8 cellular contexts compared by ENCODE assay signal in the genomic region with DNA sequence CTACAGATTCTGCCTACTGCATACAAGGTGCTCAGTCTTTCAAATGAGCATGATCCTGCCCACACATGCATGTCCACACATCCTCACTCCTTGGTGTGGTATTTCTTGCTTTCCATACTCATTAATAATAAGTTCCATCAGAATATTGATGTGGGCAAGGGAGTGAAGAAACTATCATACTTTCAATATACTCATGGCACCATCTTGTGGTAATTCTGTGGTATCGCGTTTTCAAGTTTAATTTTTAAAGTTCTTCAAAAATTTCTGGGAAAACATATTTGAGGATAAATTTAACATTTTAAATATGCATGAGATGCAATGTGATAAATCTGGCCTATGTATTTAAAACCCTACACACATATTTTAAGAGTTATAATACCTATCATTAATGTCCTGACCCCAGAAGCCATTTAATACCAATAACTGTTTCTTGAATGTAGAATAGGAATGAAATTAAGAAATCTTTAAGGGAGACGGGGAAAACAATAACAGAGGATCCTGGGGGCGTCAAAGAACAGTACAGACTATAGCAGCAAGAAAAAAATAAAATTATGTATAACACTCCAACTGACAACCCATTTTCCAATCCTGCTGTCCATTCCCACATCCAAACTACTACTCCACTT.
A peak's percentile ranks its signal among the peaks of the same experiment; 100 is the strongest.
DNase-seq lines count a peak whose midpoint lies in the region; ATAC-seq and TF ChIP-seq lines count a peak whose summit lies in the region.

No MANE protein-coding gene starts in this region.

- H3K79me2 ChIP-seq in GM23338 (replicated peaks; ENCODE audit: insufficient read depth) (no peaks in the 10 kb centered on the region), neural cell (replicated peaks; ENCODE audit: insufficient read depth, low read length) (no peaks in the 10 kb centered on the region)

- H3K27me3 Mint-ChIP-seq in GM23338 (ENCODE audit: insufficient read depth, low read depth, poor library complexity) = no peaks in the 10 kb centered on the region

- no peaks in the 10 kb centered on the region for H3K36me3 ChIP-seq in GM23338 (ENCODE audit: insufficient read depth)
- H3K36me3 ChIP-seq in colonic mucosa = no peaks in the 10 kb centered on the region
- no peaks in the 10 kb centered on the region for H3K36me3 ChIP-seq in neural cell (ENCODE audit: insufficient read depth, low read length)

- H3K9ac ChIP-seq in colonic mucosa (ENCODE audit: low read depth in 2 of 2, low read length in 2 of 2) = no peak overlapping the region
- no peak overlapping the region for H3K9ac ChIP-seq in neural cell (ENCODE audit: low read length)

- no peak for TF ChIP-seq EP300 in neural cell (conservative IDR thresholded peaks at IDR 0.05; ENCODE audit: poor library complexity, severe bottlenecking)

- no peak overlapping the region for H3K27ac Mint-ChIP-seq in GM23338

- no peak overlapping the region for H3K4me3 Mint-ChIP-seq in GM23338

- ATAC-seq in GM23338 (no peak), GM18505 (IDR thresholded peaks at IDR 0.05; ENCODE audit: unreplicated experiment) (no peak), HG03457 (IDR thresholded peaks at IDR 0.05; ENCODE audit: unreplicated experiment) (no peak)

- H3K9me3 ChIP-seq in colonic mucosa (no peaks in the 10 kb centered on the region), neural cell (ENCODE audit: low read length) (no peaks in the 10 kb centered on the region)

- TF ChIP-seq CTCF in C4-2B (conservative IDR thresholded peaks at IDR 0.05) = peak; percentile 73
- peak; percentile 65 to 91 for TF ChIP-seq CTCF in GM23338 (conservative IDR thresholded peaks at IDR 0.05; ENCODE audit: low read depth in 2 of 2)
- TF ChIP-seq CTCF in colonic mucosa (IDR thresholded peaks at IDR 0.05) = peak; percentile 31
- TF ChIP-seq CTCF in neural cell (IDR thresholded peaks at IDR 0.05; ENCODE audit: poor library complexity, severe bottlenecking) = peak; percentile 88

- H3K9me2 ChIP-seq in GM23338 (ENCODE audit: insufficient read depth) = no peaks in the 10 kb centered on the region
- no peaks in the 10 kb centered on the region for H3K9me2 ChIP-seq in neural cell (ENCODE audit: insufficient read depth, low read length)

- peaks cover under 1% of the 10 kb centered on the region; the same call in 1 of the 3 replicates for H3K36me3 Mint-ChIP-seq in GM23338 (ENCODE audit: low read depth)

- peak; percentile 94 for TF ChIP-seq RAD21 in neural cell (conservative IDR thresholded peaks at IDR 0.05)

- peak; percentile 42 for DNase-seq in GM23338 (ENCODE audit: low spot score)
- peak; percentile 11 for DNase-seq in NCI-H510A (lab: John Stamatoyannopoulos, UW)
- DNase-seq in colonic mucosa = no peak
- DNase-seq in effector CD8-positive, alpha-beta T cell (lab: John Stamatoyannopoulos, UW) = no peak

- peaks cover 12% of the 10 kb centered on the region; the same call in 2 of the 3 replicates for H3K4me1 Mint-ChIP-seq in GM23338

- H3K27me3 ChIP-seq in GM23338 (ENCODE audit: insufficient read depth) = no peaks in the 10 kb centered on the region
- H3K27me3 ChIP-seq in colonic mucosa = no peaks in the 10 kb centered on the region
- H3K27me3 ChIP-seq in neural cell (ENCODE audit: insufficient read depth, low read depth, low read length) = no peaks in the 10 kb centered on the region

- H3K4me1 ChIP-seq in GM23338 (ENCODE audit: insufficient read depth) (0 out of 2 replicates have a peak, but pooled peaks cover 3% of the 10 kb centered on the region), colonic mucosa (no peaks in the 10 kb centered on the region)

- H2AFZ ChIP-seq in GM23338 (no peak overlapping the region), neural cell (ENCODE audit: low read depth, low read length) (no peak overlapping the region)

- H3K4me2 ChIP-seq in GM23338 = no peak overlapping the region
- H3K4me2 ChIP-seq in neural cell (ENCODE audit: low read length) = no peak overlapping the region

- H3K27ac ChIP-seq in C4-2B (no peak overlapping the region), GM23338 (ENCODE audit: low read depth) (no peak overlapping the region), colonic mucosa (no peak overlapping the region), neural cell (ENCODE audit: low read length) (no peak overlapping the region)

- TF ChIP-seq POLR2A in GM18505 (IDR thresholded peaks at IDR 0.05; ENCODE audit: borderline replicate concordance, extremely low read depth, insufficient read depth, insufficient read length) = no peak

- H3F3A ChIP-seq in GM23338 (replicated peaks; ENCODE audit: low read depth) (no peaks in the 10 kb centered on the region), neural cell (ENCODE audit: insufficient read depth, low read length, poor library complexity, severe bottlenecking) (no peaks in the 10 kb centered on the region)

- H3K9me3 Mint-ChIP-seq in GM23338 = peaks cover 4% of the 10 kb centered on the region; the same call in 2 of the 3 replicates

- H4K20me1 ChIP-seq in GM23338 (replicated peaks; ENCODE audit: insufficient read depth) = no peaks in the 10 kb centered on the region
- no peaks in the 10 kb centered on the region for H4K20me1 ChIP-seq in neural cell (ENCODE audit: insufficient read depth)

- intact Hi-C loops in colonic mucosa (cut with DNase I) = loop anchor here (5.0 kb wide), 1 partner anchor 529 kb away; no protein-coding TSS in a partner anchor

- H3K4me3 ChIP-seq in GM23338 (no peak overlapping the region), colonic mucosa (no peak overlapping the region), neural cell (ENCODE audit: low read length) (no peak overlapping the region)

TF ChIP-seq in GM23338, 12 proteins besides CTCF, POLR2A, EP300 and RAD21:
- TF ChIP-seq, protein P1, sequence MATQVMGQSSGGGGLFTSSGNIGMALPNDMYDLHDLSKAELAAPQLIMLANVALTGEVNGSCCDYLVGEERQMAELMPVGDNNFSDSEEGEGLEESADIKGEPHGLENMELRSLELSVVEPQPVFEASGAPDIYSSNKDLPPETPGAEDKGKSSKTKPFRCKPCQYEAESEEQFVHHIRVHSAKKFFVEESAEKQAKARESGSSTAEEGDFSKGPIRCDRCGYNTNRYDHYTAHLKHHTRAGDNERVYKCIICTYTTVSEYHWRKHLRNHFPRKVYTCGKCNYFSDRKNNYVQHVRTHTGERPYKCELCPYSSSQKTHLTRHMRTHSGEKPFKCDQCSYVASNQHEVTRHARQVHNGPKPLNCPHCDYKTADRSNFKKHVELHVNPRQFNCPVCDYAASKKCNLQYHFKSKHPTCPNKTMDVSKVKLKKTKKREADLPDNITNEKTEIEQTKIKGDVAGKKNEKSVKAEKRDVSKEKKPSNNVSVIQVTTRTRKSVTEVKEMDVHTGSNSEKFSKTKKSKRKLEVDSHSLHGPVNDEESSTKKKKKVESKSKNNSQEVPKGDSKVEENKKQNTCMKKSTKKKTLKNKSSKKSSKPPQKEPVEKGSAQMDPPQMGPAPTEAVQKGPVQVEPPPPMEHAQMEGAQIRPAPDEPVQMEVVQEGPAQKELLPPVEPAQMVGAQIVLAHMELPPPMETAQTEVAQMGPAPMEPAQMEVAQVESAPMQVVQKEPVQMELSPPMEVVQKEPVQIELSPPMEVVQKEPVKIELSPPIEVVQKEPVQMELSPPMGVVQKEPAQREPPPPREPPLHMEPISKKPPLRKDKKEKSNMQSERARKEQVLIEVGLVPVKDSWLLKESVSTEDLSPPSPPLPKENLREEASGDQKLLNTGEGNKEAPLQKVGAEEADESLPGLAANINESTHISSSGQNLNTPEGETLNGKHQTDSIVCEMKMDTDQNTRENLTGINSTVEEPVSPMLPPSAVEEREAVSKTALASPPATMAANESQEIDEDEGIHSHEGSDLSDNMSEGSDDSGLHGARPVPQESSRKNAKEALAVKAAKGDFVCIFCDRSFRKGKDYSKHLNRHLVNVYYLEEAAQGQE (IDR thresholded peaks at IDR 0.05; ENCODE audit: unreplicated experiment) = no peak
- TF ChIP-seq NANOG (IDR thresholded peaks at IDR 0.05; ENCODE audit: borderline replicate concordance) = no peak
- TF ChIP-seq ZNF331 (CRISPR knock-in tag; IDR thresholded peaks at IDR 0.05; ENCODE audit: low read depth) = no peak
- no peak for TF ChIP-seq ZNF114 (CRISPR knock-in tag; IDR thresholded peaks at IDR 0.05)
- TF ChIP-seq JUNB (IDR thresholded peaks at IDR 0.05; ENCODE audit: unreplicated experiment) = no peak

TF ChIP-seq in neural cell, 6 proteins besides CTCF, POLR2A, EP300 and RAD21:
- TF ChIP-seq, protein P1 (IDR thresholded peaks at IDR 0.05; ENCODE audit: borderline replicate concordance) = no peak
- peak; percentile 95 for TF ChIP-seq SMC3 (conservative IDR thresholded peaks at IDR 0.05; ENCODE audit: poor library complexity)

Comparison
In these comparisons a context has a peak if more than half of its experiments do, and no peak if none do; other contexts are left out.
1. CTCF ChIP-seq: peak in every context shown above with its lines; median percentile 88 in neural cell; 78 in GM23338; 73 in C4-2B; 31 in colonic mucosa.
2. DNase-seq: peak in GM23338 (single experiment) and NCI-H510A (single experiment); none in colonic mucosa (single experiment) and effector CD8-positive, alpha-beta T cell (single experiment).